Comparison of ENCODE assay signal across 23 cellular contexts in genomic region chr19:45023048-45023447, GRCh38. TPM values are rescaled to one million over a fixed set of nuclear protein-coding genes. Genes with fewer than 3 reads are reported as not detected.
DNase-seq lines count a peak whose midpoint lies in the region; ATAC-seq, FAIRE-seq and TF ChIP-seq lines count a peak whose summit lies in the region.
"Had no signal": no experiment of that assay in that cellular context is flagged by ENCODE, and none has a peak within 500 bp of the region (broad histone marks: within the 10 kb centered on the region; RNA-seq: fewer than 3 reads in every experiment).

No MANE protein-coding gene starts in this region.

- H3K4me3 Mint-ChIP-seq in activated naive CD4-positive, alpha-beta T cell treated with anti-CD3 and anti-CD28 coated beads, Interleukin-2, amount 10 ng/mL, durations not matched to agents 7 days and 5 days: no peak overlapping the region
- H3K4me3 Mint-ChIP-seq in nephron progenitor cell: no peak overlapping the region
- H3K4me3 Mint-ChIP-seq: CD4-positive, alpha-beta T cell; HFFc6 had no signal

- peak overlapping the region; percentile 62 for H3K27ac Mint-ChIP-seq in activated naive CD4-positive, alpha-beta T cell treated with anti-CD3 and anti-CD28 coated beads, Interleukin-2, amount 10 ng/mL, durations not matched to agents 7 days and 5 days
- H3K27ac Mint-ChIP-seq in activated naive CD4-positive, alpha-beta T cell treated with anti-CD3 and anti-CD28 coated beads, Interleukin-2, amount 50 U/mL, for 72 hours: no peak overlapping the region
- H3K27ac Mint-ChIP-seq in nephron progenitor cell: peak overlapping the region; percentile 42
- H3K27ac Mint-ChIP-seq: HFFc6, IgD-negative memory B cell had no signal

- peak overlapping the region; percentile 9; the same call in 1 of the 2 replicates for H3K4me2 ChIP-seq in BLaER1
- H3K4me2 ChIP-seq in K562 (ENCODE audit: insufficient read depth, low read length): no peak overlapping the region

- 62% methylated on average over 3 of the region's 4 CpGs for WGBS in K562 (ENCODE audit: insufficient coverage, low coverage, missing lambda C conversion rate)

- TF ChIP-seq CTCF in K562 (IDR thresholded peaks at IDR 0.05 in 2 of 3, conservative IDR thresholded peaks at IDR 0.05 in 1 of 3; ENCODE audit: insufficient read depth in 2 of 3, low read depth in 1 of 3, low read length in 3 of 3): no peak
- TF ChIP-seq CTCF in nephron progenitor cell (IDR thresholded peaks at IDR 0.05): no peak
- no peak for TF ChIP-seq CTCF in GM10266 (IDR thresholded peaks at IDR 0.05; ENCODE audit: control insufficient read depth, insufficient read depth, low read depth, missing control alignments)
- no peak for TF ChIP-seq CTCF in GM20000 (IDR thresholded peaks at IDR 0.05; ENCODE audit: extremely low read depth, missing control alignments)

- H3K27ac ChIP-seq in BLaER1: no peak overlapping the region
- no peak overlapping the region for H3K27ac ChIP-seq in K562 (ENCODE audit: extremely low read depth, low read depth, low read length)
- H3K27ac ChIP-seq: C4-2B, GM23248 had no signal

- H3K79me2 ChIP-seq in K562 (ENCODE audit: control insufficient read depth, insufficient read depth, low read length): no peaks in the 10 kb centered on the region

- intact Hi-C loops in K562 (cut with micrococcal nuclease): no loop called here

- POLR2A ChIA-PET in K562 (lab: Yijun Ruan, JAX): no interaction called here

- H3K9me1 ChIP-seq in K562 (ENCODE audit: control insufficient read depth, insufficient read depth, low read length): no peaks in the 10 kb centered on the region

- H3K9ac ChIP-seq in BLaER1 (no peak overlapping the region), K562 (ENCODE audit: insufficient read depth in 1 of 2, low read depth in 2 of 2, low read length in 2 of 2) (no peak overlapping the region)
- H3K9ac ChIP-seq: GM23248 had no signal

- no peak for ATAC-seq in activated naive CD4-positive, alpha-beta T cell treated with anti-CD3 and anti-CD28 coated beads, Interleukin-2, amount 50 U/mL, for 72 hours
- no peak for ATAC-seq in K562
- ATAC-seq in GM18498 (IDR thresholded peaks at IDR 0.05; ENCODE audit: unreplicated experiment): no peak

- in situ Hi-C loops in K562 (cut with MboI): no loop called here

- H4K20me1 ChIP-seq in BLaER1 (no peaks in the 10 kb centered on the region), K562 (replicated peaks; ENCODE audit: control insufficient read depth, insufficient read depth, low read length) (no peaks in the 10 kb centered on the region)

- H3K9me3 ChIP-seq in BLaER1 (no peaks in the 10 kb centered on the region), K562 (replicated peaks; ENCODE audit: control insufficient read depth, insufficient read depth, low read depth, low read length) (no peaks in the 10 kb centered on the region)
- H3K9me3 ChIP-seq: BE2C had no signal

- no peak overlapping the region for H2AFZ ChIP-seq in K562 (ENCODE audit: low read depth, low read length)
- H2AFZ ChIP-seq: GM23248 had no signal

- BruUV-seq in K562 (replicated peaks; lab: Mats Ljungman, UMichigan): no TSS peak

- TF ChIP-seq RAD21 in K562 (CRISPR knock-in tag; conservative IDR thresholded peaks at IDR 0.05 in 1 of 2, IDR thresholded peaks at IDR 0.05 in 1 of 2): no peak

- TF ChIP-seq EP300 in K562 (IDR thresholded peaks at IDR 0.05; ENCODE audit: low read length): no peak

- peak; percentile 26 for FAIRE-seq in K562 (lab: Jason Lieb, UNC)
- FAIRE-seq: HTR-8/SVneo had no signal

- no peak for TF ChIP-seq POLR2A in K562 (conservative IDR thresholded peaks at IDR 0.05)

- no peaks in the 10 kb centered on the region for H3K9me3 Mint-ChIP-seq in activated naive CD4-positive, alpha-beta T cell treated with anti-CD3 and anti-CD28 coated beads, Interleukin-2, amount 10 ng/mL, durations not matched to agents 7 days and 5 days
- no peaks in the 10 kb centered on the region for H3K9me3 Mint-ChIP-seq in activated naive CD4-positive, alpha-beta T cell treated with anti-CD3 and anti-CD28 coated beads, Interleukin-2, amount 50 U/mL, for 72 hours
- H3K9me3 Mint-ChIP-seq in nephron progenitor cell: no peaks in the 10 kb centered on the region
- H3K9me3 Mint-ChIP-seq: CD4-positive, alpha-beta T cell; HFFc6; IgD-negative memory B cell had no signal

- H3K27me3 ChIP-seq in BLaER1 (no peaks in the 10 kb centered on the region), K562 (ENCODE audit: control insufficient read depth in 2 of 2, insufficient read depth in 2 of 2, low read length in 2 of 2) (no peaks in the 10 kb centered on the region; a peak in 1 of 5 replicates)
- H3K27me3 ChIP-seq: BE2C had no signal

- no peak for DNase-seq in activated naive CD4-positive, alpha-beta T cell treated with anti-CD3 and anti-CD28 coated beads, Interleukin-2, amount 10 ng/mL, durations not matched to agents 7 days and 5 days
- no peak for DNase-seq in activated naive CD4-positive, alpha-beta T cell treated with anti-CD3 and anti-CD28 coated beads, Interleukin-2, amount 50 U/mL, for 72 hours (ENCODE audit: low spot score in 2 of 2)
- DNase-seq in K562 (ENCODE audit: extremely low read depth in 1 of 4, low spot score in 3 of 4): no peak
- no peak for DNase-seq in nephron progenitor cell
- DNase-seq in GM10266 (ENCODE audit: extremely low spot score): no peak
- DNase-seq in GM20000 (ENCODE audit: low spot score): no peak
- DNase-seq: 8988T; BE2C; CD4-positive, alpha-beta T cell; DMS153; DMS79; GDM1; GM23248; HCEC 1CT; HFFc6; KG1 had no signal

- peaks cover 13% of the 10 kb centered on the region for H3K36me3 Mint-ChIP-seq in activated naive CD4-positive, alpha-beta T cell treated with anti-CD3 and anti-CD28 coated beads, Interleukin-2, amount 10 ng/mL, durations not matched to agents 7 days and 5 days
- peaks cover 0 to 6% of the 10 kb centered on the region in 2 donors for H3K36me3 Mint-ChIP-seq in activated naive CD4-positive, alpha-beta T cell treated with anti-CD3 and anti-CD28 coated beads, Interleukin-2, amount 50 U/mL, for 72 hours
- no peaks in the 10 kb centered on the region for H3K36me3 Mint-ChIP-seq in nephron progenitor cell (ENCODE audit: low read depth)

- H3K36me3 ChIP-seq in BLaER1 (peaks cover 40% of the 10 kb centered on the region), K562 (ENCODE audit: control insufficient read depth, insufficient read depth, low read length) (no peaks in the 10 kb centered on the region)
- H3K36me3 ChIP-seq: BE2C had no signal

- no peaks in the 10 kb centered on the region for H3K27me3 Mint-ChIP-seq in activated naive CD4-positive, alpha-beta T cell treated with anti-CD3 and anti-CD28 coated beads, Interleukin-2, amount 10 ng/mL, durations not matched to agents 7 days and 5 days
- no peaks in the 10 kb centered on the region for H3K27me3 Mint-ChIP-seq in nephron progenitor cell (ENCODE audit: low read depth, poor library complexity)
- H3K27me3 Mint-ChIP-seq: CD4-positive, alpha-beta T cell; IgD-negative memory B cell had no signal

- H3K4me1 Mint-ChIP-seq in activated naive CD4-positive, alpha-beta T cell treated with anti-CD3 and anti-CD28 coated beads, Interleukin-2, amount 10 ng/mL, durations not matched to agents 7 days and 5 days: no peaks in the 10 kb centered on the region
- no peaks in the 10 kb centered on the region for H3K4me1 Mint-ChIP-seq in nephron progenitor cell

- no peak overlapping the region for H3K4me3 ChIP-seq in BLaER1
- no peak overlapping the region for H3K4me3 ChIP-seq in K562
- H3K4me3 ChIP-seq: GM23248 had no signal

- CTCF ChIA-PET in activated naive CD4-positive, alpha-beta T cell treated with anti-CD3 and anti-CD28 coated beads, Interleukin-2, amount 10 ng/mL, durations not matched to agents 7 days and 5 days (lab: Charles Lee): interaction anchor here (1.3 kb wide), 1 partner anchor 42 kb away, joined by 3 read pairs; no protein-coding TSS in a partner anchor
- CTCF ChIA-PET in K562 (lab: Yijun Ruan, JAX; ENCODE audit: low intra/inter-chr PET ratio): no interaction called here

- H3K4me1 ChIP-seq in BLaER1 (peaks cover 6% of the 10 kb centered on the region; the same call in 1 of the 2 replicates), K562 (replicated peaks in 1 of 2; ENCODE audit: control insufficient read depth in 2 of 2, insufficient read depth in 2 of 2, low read length in 2 of 2) (peaks cover 0 to 5% of the 10 kb centered on the region in 2 experiments; a peak in 2 of 5 replicates)
- H3K4me1 ChIP-seq: BE2C had no signal

RNA-seq across cellular contexts. Expression of gene CLASRP, which starts 15.8 kb away (rescaled TPM):
- total RNA-seq in activated naive CD4-positive, alpha-beta T cell treated with anti-CD3 and anti-CD28 coated beads, Interleukin-2, amount 50 U/mL, for 72 hours: 100 to 1,000 TPM; 115 to 133 TPM
- total RNA-seq in K562 (2011; cell fraction: chromatin; rRNA removed; ENCODE audit: low replicate concordance): 297 and 460 TPM in 2 replicates
- 224 and 226 TPM in 2 replicates for total RNA-seq in K562 (2011; cell fraction: nucleolus; rRNA removed)
- 233 and 263 TPM in 2 replicates for total RNA-seq in K562 (2011; cell fraction: nucleoplasm; rRNA removed)
- total RNA-seq in K562 (2014; rRNA removed): 56.7 and 74.5 TPM in 2 replicates
- total RNA-seq in K562 (2014; rRNA removed; fragmentation: Illumina TruSeq; extraction: Trizol): 31.1 and 34.6 TPM in 2 replicates
- total RNA-seq in K562 (2015; rRNA removed; fragmentation: Illumina TruSeq; extraction: Trizol): 46.4 and 46.7 TPM in 2 replicates
- total RNA-seq in K562 (2021): 81.6 and 86.3 TPM in 2 replicates
- 34.4 and 55.3 TPM in 2 replicates for polyA plus RNA-seq in K562 (2011; rRNA removed)
- polyA plus RNA-seq in K562 (2011; cell fraction: cytosol; rRNA removed): 18.3 and 19.8 TPM in 2 replicates
- polyA plus RNA-seq in K562 (2011; cell fraction: nucleus; rRNA removed): 277 and 310 TPM in 2 replicates
- polyA plus RNA-seq in K562 (2012): 71.3 and 94.7 TPM in 2 replicates
- polyA plus RNA-seq in K562 (2014; fragmentation: Illumina TruSeq; extraction: Trizol): 44.0 and 45.2 TPM in 2 replicates
- 1 to 10 TPM in 1 of 2 experiments, under 1 TPM in 1; 0.94 to 1.2 TPM for polyA plus RNA-seq in K562 (2014; fragmentation: Nextera tagmentation; extraction: Ambion mirVana)
- polyA plus RNA-seq in K562 (2014; rRNA removed): 72.2 and 80.0 TPM in 2 replicates
- polyA minus RNA-seq in K562 (2011; rRNA and poly(A)+ RNA removed): 25.8 and 29.7 TPM in 2 replicates
- 18.8 and 19.3 TPM in 2 replicates for polyA minus RNA-seq in K562 (2011; cell fraction: cytosol; rRNA and poly(A)+ RNA removed)
- polyA minus RNA-seq in K562 (2011; cell fraction: nucleus; rRNA and poly(A)+ RNA removed): 39.9 and 51.1 TPM in 2 replicates

RNA-seq across cellular contexts. Expression of gene RELB, which starts 21.8 kb away (rescaled TPM):
- total RNA-seq in activated naive CD4-positive, alpha-beta T cell treated with anti-CD3 and anti-CD28 coated beads, Interleukin-2, amount 50 U/mL, for 72 hours: 10 to 100 TPM; 31.7 to 56.5 TPM
- 1.5 TPM in 1 of 2 replicates, not detected in the other for total RNA-seq in K562 (2011; cell fraction: chromatin; rRNA removed; ENCODE audit: low replicate concordance)
- 0.67 and 0.92 TPM in 2 replicates for total RNA-seq in K562 (2011; cell fraction: nucleolus; rRNA removed)
- 0.88 and 1.2 TPM in 2 replicates for total RNA-seq in K562 (2011; cell fraction: nucleoplasm; rRNA removed)
- 0.24 and 0.95 TPM in 2 replicates for total RNA-seq in K562 (2014; rRNA removed)
- total RNA-seq in K562 (2014; rRNA removed; fragmentation: Illumina TruSeq; extraction: Trizol): 0.15 and 0.29 TPM in 2 replicates
- total RNA-seq in K562 (2015; rRNA removed; fragmentation: Illumina TruSeq; extraction: Trizol): 0.08 and 0.18 TPM in 2 replicates
- 0.89 and 1.1 TPM in 2 replicates for total RNA-seq in K562 (2021)
- polyA plus RNA-seq in K562 (2011; rRNA removed): 0.24 and 0.35 TPM in 2 replicates
- polyA plus RNA-seq in K562 (2011; cell fraction: cytosol; rRNA removed): 0.25 and 1.1 TPM in 2 replicates
- polyA plus RNA-seq in K562 (2011; cell fraction: nucleus; rRNA removed): 0.41 and 0.68 TPM in 2 replicates
- 1.1 and 3.7 TPM in 2 replicates for polyA plus RNA-seq in K562 (2012)
- polyA plus RNA-seq in K562 (2014; fragmentation: Illumina TruSeq; extraction: Trizol): 0.17 and 0.28 TPM in 2 replicates
- not detected for polyA plus RNA-seq in K562 (2014; fragmentation: Nextera tagmentation; extraction: Ambion mirVana)
- 1.1 and 2.1 TPM in 2 replicates for polyA plus RNA-seq in K562 (2014; rRNA removed)
- polyA minus RNA-seq in K562 (2011; rRNA and poly(A)+ RNA removed): 0.24 and 0.35 TPM in 2 replicates
- polyA minus RNA-seq in K562 (2011; cell fraction: cytosol; rRNA and poly(A)+ RNA removed): 0.57 and 1.4 TPM in 2 replicates
- 0.11 and 0.54 TPM in 2 replicates for polyA minus RNA-seq in K562 (2011; cell fraction: nucleus; rRNA and poly(A)+ RNA removed)

RNA-seq across cellular contexts. Expression of gene ZNF296, which starts 53.2 kb away (rescaled TPM):
- total RNA-seq in activated naive CD4-positive, alpha-beta T cell treated with anti-CD3 and anti-CD28 coated beads, Interleukin-2, amount 50 U/mL, for 72 hours: 1 to 10 TPM; 2.3 to 6.7 TPM
- 0.25 and 1.9 TPM in 2 replicates for total RNA-seq in K562 (2011; cell fraction: chromatin; rRNA removed; ENCODE audit: low replicate concordance)
- 2.4 and 3.5 TPM in 2 replicates for total RNA-seq in K562 (2011; cell fraction: nucleolus; rRNA removed)
- 0.92 and 1.3 TPM in 2 replicates for total RNA-seq in K562 (2011; cell fraction: nucleoplasm; rRNA removed)
- total RNA-seq in K562 (2014; rRNA removed): 1.5 and 2.7 TPM in 2 replicates
- total RNA-seq in K562 (2014; rRNA removed; fragmentation: Illumina TruSeq; extraction: Trizol): 0.07 TPM in 1 of 2 replicates, not detected in the other
- 0.54 and 0.72 TPM in 2 replicates for total RNA-seq in K562 (2015; rRNA removed; fragmentation: Illumina TruSeq; extraction: Trizol)
- 8.8 and 10.3 TPM in 2 replicates for total RNA-seq in K562 (2021)
- 0.13 and 0.28 TPM in 2 replicates for polyA plus RNA-seq in K562 (2011; rRNA removed)
- polyA plus RNA-seq in K562 (2011; cell fraction: cytosol; rRNA removed): 0.24 and 1.1 TPM in 2 replicates
- 0.52 and 1.4 TPM in 2 replicates for polyA plus RNA-seq in K562 (2011; cell fraction: nucleus; rRNA removed)
- polyA plus RNA-seq in K562 (2012): 3.2 and 3.6 TPM in 2 replicates
- polyA plus RNA-seq in K562 (2014; fragmentation: Illumina TruSeq; extraction: Trizol): 0.39 and 2.0 TPM in 2 replicates
- under 1 TPM in 1 of 2 experiments, not detected in 1; 0.03 TPM for polyA plus RNA-seq in K562 (2014; fragmentation: Nextera tagmentation; extraction: Ambion mirVana)
- polyA plus RNA-seq in K562 (2014; rRNA removed): 2.0 and 2.4 TPM in 2 replicates
- 0.11 and 0.21 TPM in 2 replicates for polyA minus RNA-seq in K562 (2011; rRNA and poly(A)+ RNA removed)
- 2.0 and 3.5 TPM in 2 replicates for polyA minus RNA-seq in K562 (2011; cell fraction: cytosol; rRNA and poly(A)+ RNA removed)
- polyA minus RNA-seq in K562 (2011; cell fraction: nucleus; rRNA and poly(A)+ RNA removed): 0.94 and 1.00 TPM in 2 replicates
- total RNA-seq: Daoy, GM23248, H4 had no signal
- polyA plus RNA-seq: GM23248 had no signal

RNA-seq across cellular contexts. Expression of gene GEMIN7, which starts 56.0 kb away (rescaled TPM):
- total RNA-seq in activated naive CD4-positive, alpha-beta T cell treated with anti-CD3 and anti-CD28 coated beads, Interleukin-2, amount 50 U/mL, for 72 hours: 10 to 100 TPM in 1 of 2 donors, 1 to 10 TPM in 1; 8.3 to 54.3 TPM
- total RNA-seq in K562 (2011; cell fraction: chromatin; rRNA removed; ENCODE audit: low replicate concordance): 22.7 and 62.8 TPM in 2 replicates
- 37.2 and 43.2 TPM in 2 replicates for total RNA-seq in K562 (2011; cell fraction: nucleolus; rRNA removed)
- 26.5 and 32.7 TPM in 2 replicates for total RNA-seq in K562 (2011; cell fraction: nucleoplasm; rRNA removed)
- 54.9 and 62.7 TPM in 2 replicates for total RNA-seq in K562 (2014; rRNA removed)
- total RNA-seq in K562 (2014; rRNA removed; fragmentation: Illumina TruSeq; extraction: Trizol): 31.3 and 33.0 TPM in 2 replicates
- total RNA-seq in K562 (2015; rRNA removed; fragmentation: Illumina TruSeq; extraction: Trizol): 39.5 and 42.3 TPM in 2 replicates
- total RNA-seq in K562 (2021): 60.7 and 62.6 TPM in 2 replicates
- polyA plus RNA-seq in K562 (2011; rRNA removed): 23.1 and 32.5 TPM in 2 replicates
- 41.8 and 86.0 TPM in 2 replicates for polyA plus RNA-seq in K562 (2011; cell fraction: cytosol; rRNA removed)
- 34.9 and 43.7 TPM in 2 replicates for polyA plus RNA-seq in K562 (2011; cell fraction: nucleus; rRNA removed)
- polyA plus RNA-seq in K562 (2012): 41.3 and 54.9 TPM in 2 replicates
- polyA plus RNA-seq in K562 (2014; fragmentation: Illumina TruSeq; extraction: Trizol): 32.6 and 50.6 TPM in 2 replicates
- 100 to 1,000 TPM in 1 of 2 experiments, 10 to 100 TPM in 1; 84.9 to 124 TPM for polyA plus RNA-seq in K562 (2014; fragmentation: Nextera tagmentation; extraction: Ambion mirVana)
- polyA plus RNA-seq in K562 (2014; rRNA removed): 49.6 and 57.5 TPM in 2 replicates
- polyA minus RNA-seq in K562 (2011; rRNA and poly(A)+ RNA removed): 5.7 and 7.6 TPM in 2 replicates
- 17.8 and 23.9 TPM in 2 replicates for polyA minus RNA-seq in K562 (2011; cell fraction: cytosol; rRNA and poly(A)+ RNA removed)
- polyA minus RNA-seq in K562 (2011; cell fraction: nucleus; rRNA and poly(A)+ RNA removed): 7.9 and 11.3 TPM in 2 replicates

Comparison
In these comparisons a context has a peak if more than half of its experiments do, and no peak if none do; other contexts are left out.
1. H3K27ac Mint-ChIP-seq: peak in activated naive CD4-positive, alpha-beta T cell treated with anti-CD3 and anti-CD28 coated beads, Interleukin-2, amount 10 ng/mL, durations not matched to agents 7 days and 5 days (single experiment) and nephron progenitor cell (single experiment); none in activated naive CD4-positive, alpha-beta T cell treated with anti-CD3 and anti-CD28 coated beads, Interleukin-2, amount 50 U/mL, for 72 hours (0 of 2).
2. RNA of gene RELB, which starts 21.8 kb away (total RNA-seq): 31.7 to 56.5 TPM in activated naive CD4-positive, alpha-beta T cell treated with anti-CD3 and anti-CD28 coated beads, Interleukin-2, amount 50 U/mL, for 72 hours; 0.08 to 1.5 TPM in K562; every median in the first group is over 10 times any median in the second.